Comparison of ENCODE assay signal across 9 cellular contexts in the genomic region with DNA sequence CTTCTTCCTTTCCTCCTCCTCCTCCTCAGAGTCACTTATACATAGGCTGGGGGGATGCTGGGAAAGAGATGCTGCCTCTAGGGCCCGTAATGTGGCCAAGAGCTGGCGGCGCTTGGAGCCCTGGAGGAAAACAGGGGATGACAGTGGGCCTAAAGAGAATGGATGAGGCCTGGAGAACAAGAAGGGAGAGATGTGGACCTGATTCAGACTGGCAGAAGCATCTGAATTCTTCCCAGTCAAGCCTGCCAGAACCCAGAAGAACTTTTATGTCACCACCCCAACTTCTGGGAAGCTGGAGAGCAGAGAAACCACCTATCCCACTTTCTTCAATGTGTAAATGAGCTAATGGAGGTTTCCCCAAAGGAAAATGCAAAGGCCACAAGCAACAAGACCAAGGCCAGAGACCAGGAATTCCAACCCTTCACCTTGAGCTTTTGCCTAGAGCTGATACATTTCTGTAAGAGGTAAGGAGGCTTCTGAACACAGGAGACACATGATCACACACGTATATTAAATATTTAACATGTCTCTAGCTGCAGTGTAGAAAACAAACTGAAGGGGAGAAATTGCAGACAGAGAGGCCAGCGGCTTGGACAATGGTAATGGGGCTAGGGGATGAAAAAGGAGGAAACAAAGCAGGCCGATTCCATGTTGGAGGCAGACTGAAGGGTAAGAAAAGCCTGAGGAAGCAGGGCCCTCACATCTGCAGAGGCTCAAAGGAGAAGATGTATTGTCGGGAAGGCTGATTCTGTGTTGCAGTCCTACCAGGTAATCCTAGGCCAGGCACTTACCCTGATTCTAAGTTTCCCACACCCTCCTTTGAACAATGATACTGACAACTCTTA. TPM values are rescaled to one million over a fixed set of nuclear protein-coding genes. Genes with fewer than 3 reads are reported as not detected.
DNase-seq lines count a peak whose midpoint lies in the region; ATAC-seq, FAIRE-seq and TF ChIP-seq lines count a peak whose summit lies in the region.
"Had no signal": no experiment of that assay in that cellular context is flagged by ENCODE, and none has a peak within 500 bp of the region (broad histone marks: within the 10 kb centered on the region; RNA-seq: fewer than 3 reads in every experiment).

No MANE protein-coding gene starts in this region.

- H3K27ac ChIP-seq in cardiac muscle cell, result peak overlapping the region; percentile 99
- H3K27ac ChIP-seq in K562 (ENCODE audit: extremely low read depth, low read depth, low read length), result peak overlapping the region; percentile 87
- no peak overlapping the region for H3K27ac ChIP-seq in mesenchymal stem cell (ENCODE audit: low read length, poor library complexity, severe bottlenecking)
- no peak overlapping the region for H3K27ac ChIP-seq in urinary bladder (ENCODE audit: low read depth)

- peak overlapping the region in 1 of 2 experiments; percentile 50 for H3K4ac ChIP-seq in mesenchymal stem cell (ENCODE audit: low read depth in 1 of 2, low read length in 2 of 2)

- WGBS in K562 (ENCODE audit: insufficient coverage, low coverage, missing lambda C conversion rate), result 38% methylated on average over 7 of the region's 7 CpGs
- 73% methylated on average over 6 of the region's 7 CpGs for WGBS in mesenchymal stem cell
- WGBS in urinary bladder, result 55% methylated on average over 7 of the region's 7 CpGs

- no peak for TF ChIP-seq EP300 in K562 (IDR thresholded peaks at IDR 0.05; ENCODE audit: low read length)

- CTCF ChIA-PET in K562 (lab: Yijun Ruan, JAX; ENCODE audit: low intra/inter-chr PET ratio), result interaction anchor here (2.5 kb wide), 1 partner anchor 71 kb away, joined by 11 read pairs; no protein-coding TSS in a partner anchor

- H2AK5ac ChIP-seq in mesenchymal stem cell (ENCODE audit: low read length, severe bottlenecking), result no peak overlapping the region

- TF ChIP-seq RAD21 in K562 (CRISPR knock-in tag; conservative IDR thresholded peaks at IDR 0.05 in 1 of 2, IDR thresholded peaks at IDR 0.05 in 1 of 2), result no peak

- H3K36me3 ChIP-seq in cardiac muscle cell, result peaks cover 21% of the 10 kb centered on the region
- peaks cover 61% of the 10 kb centered on the region for H3K36me3 ChIP-seq in K562 (ENCODE audit: control insufficient read depth, insufficient read depth, low read length)
- H3K36me3 ChIP-seq in mesenchymal stem cell (ENCODE audit: control insufficient read depth in 1 of 2, insufficient read depth in 2 of 2, low read depth in 1 of 2, low read length in 2 of 2), result peaks cover 30 to 48% of the 10 kb centered on the region in 2 experiments
- no peaks in the 10 kb centered on the region for H3K36me3 ChIP-seq in urinary bladder (ENCODE audit: insufficient read depth)

- peak overlapping the region in 1 of 2 experiments; percentile 49 for H3K14ac ChIP-seq in mesenchymal stem cell (ENCODE audit: low read length in 2 of 2)

- peaks cover 85% of the 10 kb centered on the region for H3K79me2 ChIP-seq in K562 (ENCODE audit: control insufficient read depth, insufficient read depth, low read length)

- intact Hi-C loops in left ventricle myocardium superior (cut with micrococcal nuclease) (no loop called here), K562 (cut with micrococcal nuclease) (loop anchor here (2.0 to 5.0 kb wide), 3 partner anchors 34 to 128 kb away; no protein-coding TSS in a partner anchor)

- H3K4me2 ChIP-seq in K562 (ENCODE audit: insufficient read depth, low read length), result peak overlapping the region; percentile 97
- peak overlapping the region; percentile 74 for H3K4me2 ChIP-seq in mesenchymal stem cell (ENCODE audit: low read length, poor library complexity, severe bottlenecking)

- H3K9me3 ChIP-seq in cardiac muscle cell (ENCODE audit: low read depth) (no peaks in the 10 kb centered on the region), K562 (replicated peaks; ENCODE audit: control insufficient read depth, insufficient read depth, low read depth, low read length) (no peaks in the 10 kb centered on the region), mesenchymal stem cell (ENCODE audit: control insufficient read depth, low read length) (no peaks in the 10 kb centered on the region)

- H2BK5ac ChIP-seq in mesenchymal stem cell (ENCODE audit: low read depth, low read length, poor library complexity, severe bottlenecking), result no peak overlapping the region

- peak overlapping the region in 1 of 2 experiments; percentile 25 for H3K23ac ChIP-seq in mesenchymal stem cell (ENCODE audit: low read length in 2 of 2)

- H3K18ac ChIP-seq in mesenchymal stem cell (ENCODE audit: low read depth in 1 of 2, low read length in 2 of 2), result no peak overlapping the region

- H2BK15ac ChIP-seq in mesenchymal stem cell (ENCODE audit: low read depth, poor library complexity, severe bottlenecking), result no peak overlapping the region

- peak overlapping the region; percentile 63 for H3K4me3 ChIP-seq in cardiac muscle cell
- peak overlapping the region; percentile 95 for H3K4me3 ChIP-seq in K562
- peak overlapping the region; percentile 34 to 98 for H3K4me3 ChIP-seq in mesenchymal stem cell (ENCODE audit: insufficient read depth in 1 of 2, low read depth in 1 of 2, low read length in 2 of 2)
- peak overlapping the region; percentile 80 for H3K4me3 ChIP-seq in urinary bladder (ENCODE audit: low read depth, low read length)

- H4K20me1 ChIP-seq in K562 (replicated peaks; ENCODE audit: control insufficient read depth, insufficient read depth, low read length), result no peaks in the 10 kb centered on the region

- no peak overlapping the region for H4K91ac ChIP-seq in mesenchymal stem cell (ENCODE audit: low read length)

- in situ Hi-C loops in K562 (cut with MboI), result no loop called here

- H3K9me1 ChIP-seq in K562 (ENCODE audit: control insufficient read depth, insufficient read depth, low read length), result peaks cover 10% of the 10 kb centered on the region

- no TSS peak for BruUV-seq in K562 (replicated peaks; lab: Mats Ljungman, UMichigan)

- no peaks in the 10 kb centered on the region for H3K27me3 ChIP-seq in cardiac muscle cell
- H3K27me3 ChIP-seq in K562 (ENCODE audit: control insufficient read depth in 2 of 2, insufficient read depth in 2 of 2, low read length in 2 of 2), result no peaks in the 10 kb centered on the region
- H3K27me3 ChIP-seq in mesenchymal stem cell (ENCODE audit: control insufficient read depth in 1 of 2, insufficient read depth in 1 of 2, low read length in 2 of 2), result no peaks in the 10 kb centered on the region

- no peak for FAIRE-seq in K562 (lab: Jason Lieb, UNC)

- peaks cover 26% of the 10 kb centered on the region for H3K79me1 ChIP-seq in mesenchymal stem cell (replicated peaks; ENCODE audit: low read length, poor library complexity, severe bottlenecking)

- POLR2A ChIA-PET in K562 (lab: Yijun Ruan, JAX), result interaction anchor here (0.7 to 1.8 kb wide), 5 partner anchors 10 to 37 kb away, joined by 3 to 15 read pairs (median 4); no protein-coding TSS in a partner anchor

- H3K9ac ChIP-seq in K562 (ENCODE audit: insufficient read depth in 1 of 2, low read depth in 2 of 2, low read length in 2 of 2), result peak overlapping the region; percentile 83 to 92
- peak overlapping the region; percentile 93 for H3K9ac ChIP-seq in mesenchymal stem cell (ENCODE audit: low read length)

- TF ChIP-seq POLR2A in K562 (conservative IDR thresholded peaks at IDR 0.05), result no peak

- no peak overlapping the region for H4K8ac ChIP-seq in mesenchymal stem cell (ENCODE audit: low read length)

- H3K4me1 ChIP-seq in cardiac muscle cell (ENCODE audit: low read depth) (peaks cover 37% of the 10 kb centered on the region), K562 (replicated peaks in 1 of 2; ENCODE audit: control insufficient read depth in 2 of 2, insufficient read depth in 2 of 2, low read length in 2 of 2) (peaks cover 25 to 26% of the 10 kb centered on the region in 2 experiments), mesenchymal stem cell (ENCODE audit: control insufficient read depth, insufficient read depth, low read depth, low read length) (peaks cover 15% of the 10 kb centered on the region), urinary bladder (ENCODE audit: insufficient read depth) (peaks cover 2% of the 10 kb centered on the region)

- ATAC-seq in left ventricle myocardium superior, result no peak
- no peak for ATAC-seq in K562
- no peak for ATAC-seq in GM18517 (IDR thresholded peaks at IDR 0.05; ENCODE audit: unreplicated experiment)

- DNase-seq in cardiac muscle cell (ENCODE audit: low read depth in 1 of 2, low spot score in 1 of 2), result no peak
- no peak for DNase-seq in left ventricle myocardium superior
- no peak for DNase-seq in K562 (ENCODE audit: extremely low read depth in 1 of 4, low spot score in 3 of 4)
- no peak for DNase-seq in mesenchymal stem cell
- DNase-seq in SW 1271 (lab: John Stamatoyannopoulos, UW), result no peak
- DNase-seq in H4 (ENCODE audit: low spot score), result no peak
- DNase-seq: activated CD4-positive, CD25-positive, alpha-beta regulatory T cell had no signal

- H2BK12ac ChIP-seq in mesenchymal stem cell (ENCODE audit: low read length in 2 of 2), result peak overlapping the region in 1 of 2 experiments; percentile 35

- no peak overlapping the region for H2AFZ ChIP-seq in K562 (ENCODE audit: low read depth, low read length)
- H2AFZ ChIP-seq in mesenchymal stem cell (ENCODE audit: low read depth, low read length), result no peak overlapping the region

- H2BK120ac ChIP-seq in mesenchymal stem cell (ENCODE audit: low read depth, low read length), result no peak overlapping the region

- TF ChIP-seq CTCF in cardiac muscle cell (IDR thresholded peaks at IDR 0.05; ENCODE audit: low read depth, low read length) (no peak), K562 (IDR thresholded peaks at IDR 0.05 in 2 of 3, conservative IDR thresholded peaks at IDR 0.05 in 1 of 3; ENCODE audit: insufficient read depth in 2 of 3, low read depth in 1 of 3, low read length in 3 of 3) (no peak)

RNA-seq across cellular contexts. Expression of a gene that starts 1.1 kb away (rescaled TPM):
- total RNA-seq in cardiac muscle cell (20.7 and 27.3 TPM in 2 replicates), left ventricle myocardium superior (22.1 TPM), K562 (2014; rRNA removed) (27.9 and 47.5 TPM in 2 replicates), K562 (2014; rRNA removed; fragmentation: Illumina TruSeq; extraction: Trizol) (33.5 and 37.0 TPM in 2 replicates), K562 (2015; rRNA removed; fragmentation: Illumina TruSeq; extraction: Trizol) (31.5 and 32.6 TPM in 2 replicates), K562 (2021) (41.0 and 47.2 TPM in 2 replicates), urinary bladder (14.2 TPM)
- polyA plus RNA-seq in cardiac muscle cell (32.6 and 46.0 TPM in 2 replicates), K562 (2011; rRNA removed) (28.1 and 29.8 TPM in 2 replicates), K562 (2014; fragmentation: Illumina TruSeq; extraction: Trizol) (34.6 and 47.3 TPM in 2 replicates), K562 (2014; fragmentation: Nextera tagmentation; extraction: Ambion mirVana) (10 to 100 TPM in 1 of 2 experiments, 1 to 10 TPM in 1; 5.7 to 11.4 TPM), K562 (2014; rRNA removed) (26.1 and 33.4 TPM in 2 replicates), urinary bladder (24.8 TPM)
- 45.2 and 53.8 TPM in 2 replicates for total RNA-seq in K562 (2011; cell fraction: chromatin; rRNA removed; ENCODE audit: low replicate concordance)
- total RNA-seq in K562 (2011; cell fraction: nucleolus; rRNA removed), result 28.2 and 28.5 TPM in 2 replicates
- total RNA-seq in K562 (2011; cell fraction: nucleoplasm; rRNA removed), result 33.8 and 40.3 TPM in 2 replicates
- 10.9 and 15.1 TPM in 2 replicates for polyA plus RNA-seq in K562 (2011; cell fraction: cytosol; rRNA removed)
- polyA plus RNA-seq in K562 (2011; cell fraction: nucleus; rRNA removed), result 30.2 and 30.7 TPM in 2 replicates
- 22.8 and 24.8 TPM in 2 replicates for polyA plus RNA-seq in K562 (2012)
- 19.2 and 20.6 TPM in 2 replicates for polyA minus RNA-seq in K562 (2011; rRNA and poly(A)+ RNA removed)
- 8.9 and 17.8 TPM in 2 replicates for polyA minus RNA-seq in K562 (2011; cell fraction: cytosol; rRNA and poly(A)+ RNA removed)
- 29.8 and 39.9 TPM in 2 replicates for polyA minus RNA-seq in K562 (2011; cell fraction: nucleus; rRNA and poly(A)+ RNA removed)
- 21.1 TPM for polyA plus RNA-seq in mesenchymal stem cell (2013, experiment 1 of 2)
- polyA plus RNA-seq in mesenchymal stem cell (2013, experiment 2 of 2), result 22.0 TPM
- 20.7 and 21.6 TPM in 2 replicates for total RNA-seq in H4 (2014; rRNA removed; shearing (Covaris generic))

RNA-seq across cellular contexts. Expression of a gene that starts 1.3 kb away (rescaled TPM):
- 221 and 259 TPM in 2 replicates for total RNA-seq in cardiac muscle cell
- 270 and 316 TPM in 2 replicates for polyA plus RNA-seq in cardiac muscle cell
- total RNA-seq in left ventricle myocardium superior, result 210 TPM
- total RNA-seq in K562 (2011; cell fraction: chromatin; rRNA removed; ENCODE audit: low replicate concordance), result 143 and 177 TPM in 2 replicates
- total RNA-seq in K562 (2011; cell fraction: nucleolus; rRNA removed), result 86.9 and 104 TPM in 2 replicates
- 98.0 and 109 TPM in 2 replicates for total RNA-seq in K562 (2011; cell fraction: nucleoplasm; rRNA removed)
- total RNA-seq in K562 (2014; rRNA removed), result 43.3 and 54.7 TPM in 2 replicates
- 47.0 and 50.4 TPM in 2 replicates for total RNA-seq in K562 (2014; rRNA removed; fragmentation: Illumina TruSeq; extraction: Trizol)
- total RNA-seq in K562 (2015; rRNA removed; fragmentation: Illumina TruSeq; extraction: Trizol), result 57.3 and 59.0 TPM in 2 replicates
- 57.9 and 58.9 TPM in 2 replicates for total RNA-seq in K562 (2021)
- 95.9 and 108 TPM in 2 replicates for polyA plus RNA-seq in K562 (2011; rRNA removed)
- polyA plus RNA-seq in K562 (2011; cell fraction: cytosol; rRNA removed), result 106 and 115 TPM in 2 replicates
- polyA plus RNA-seq in K562 (2011; cell fraction: nucleus; rRNA removed), result 190 and 247 TPM in 2 replicates
- polyA plus RNA-seq in K562 (2012), result 56.9 and 91.3 TPM in 2 replicates
- 83.6 and 86.9 TPM in 2 replicates for polyA plus RNA-seq in K562 (2014; fragmentation: Illumina TruSeq; extraction: Trizol)
- 10 to 100 TPM; 49.3 to 85.1 TPM for polyA plus RNA-seq in K562 (2014; fragmentation: Nextera tagmentation; extraction: Ambion mirVana)
- 54.5 and 57.3 TPM in 2 replicates for polyA plus RNA-seq in K562 (2014; rRNA removed)
- polyA minus RNA-seq in K562 (2011; rRNA and poly(A)+ RNA removed), result 81.2 and 84.6 TPM in 2 replicates
- 31.6 and 38.1 TPM in 2 replicates for polyA minus RNA-seq in K562 (2011; cell fraction: cytosol; rRNA and poly(A)+ RNA removed)
- 49.8 and 82.9 TPM in 2 replicates for polyA minus RNA-seq in K562 (2011; cell fraction: nucleus; rRNA and poly(A)+ RNA removed)
- polyA plus RNA-seq in mesenchymal stem cell (2013, experiment 1 of 2), result 309 TPM
- 311 TPM for polyA plus RNA-seq in mesenchymal stem cell (2013, experiment 2 of 2)
- total RNA-seq in urinary bladder, result 216 TPM
- polyA plus RNA-seq in urinary bladder, result 578 TPM
- total RNA-seq in H4 (2014; rRNA removed; shearing (Covaris generic)), result 139 and 144 TPM in 2 replicates

RNA-seq across cellular contexts. Expression of a gene that starts 9.7 kb away (rescaled TPM):
- total RNA-seq in cardiac muscle cell, result 72.6 and 113 TPM in 2 replicates
- 277 and 316 TPM in 2 replicates for polyA plus RNA-seq in cardiac muscle cell
- total RNA-seq in left ventricle myocardium superior, result 89.4 TPM
- 41.3 and 76.7 TPM in 2 replicates for total RNA-seq in K562 (2011; cell fraction: chromatin; rRNA removed; ENCODE audit: low replicate concordance)
- total RNA-seq in K562 (2011; cell fraction: nucleolus; rRNA removed), result 44.1 and 46.0 TPM in 2 replicates
- 51.3 and 101 TPM in 2 replicates for total RNA-seq in K562 (2011; cell fraction: nucleoplasm; rRNA removed)
- total RNA-seq in K562 (2014; rRNA removed), result 131 and 181 TPM in 2 replicates
- 78.6 and 96.2 TPM in 2 replicates for total RNA-seq in K562 (2014; rRNA removed; fragmentation: Illumina TruSeq; extraction: Trizol)
- total RNA-seq in K562 (2015; rRNA removed; fragmentation: Illumina TruSeq; extraction: Trizol), result 89.5 and 105 TPM in 2 replicates
- 153 and 154 TPM in 2 replicates for total RNA-seq in K562 (2021)
- polyA plus RNA-seq in K562 (2011; rRNA removed), result 166 and 197 TPM in 2 replicates
- polyA plus RNA-seq in K562 (2011; cell fraction: cytosol; rRNA removed), result 173 and 272 TPM in 2 replicates
- polyA plus RNA-seq in K562 (2011; cell fraction: nucleus; rRNA removed), result 214 and 295 TPM in 2 replicates
- 232 and 237 TPM in 2 replicates for polyA plus RNA-seq in K562 (2012)
- polyA plus RNA-seq in K562 (2014; fragmentation: Illumina TruSeq; extraction: Trizol), result 120 and 148 TPM in 2 replicates
- 10 to 100 TPM; 19.5 to 28.2 TPM for polyA plus RNA-seq in K562 (2014; fragmentation: Nextera tagmentation; extraction: Ambion mirVana)
- 121 and 186 TPM in 2 replicates for polyA plus RNA-seq in K562 (2014; rRNA removed)
- 36.3 and 56.6 TPM in 2 replicates for polyA minus RNA-seq in K562 (2011; rRNA and poly(A)+ RNA removed)
- polyA minus RNA-seq in K562 (2011; cell fraction: cytosol; rRNA and poly(A)+ RNA removed), result 49.1 and 55.1 TPM in 2 replicates
- polyA minus RNA-seq in K562 (2011; cell fraction: nucleus; rRNA and poly(A)+ RNA removed), result 25.6 and 30.0 TPM in 2 replicates
- 187 TPM for polyA plus RNA-seq in mesenchymal stem cell (2013, experiment 1 of 2)
- 195 TPM for polyA plus RNA-seq in mesenchymal stem cell (2013, experiment 2 of 2)
- 12.4 TPM for total RNA-seq in urinary bladder
- polyA plus RNA-seq in urinary bladder, result 65.3 TPM
- 96.9 and 142 TPM in 2 replicates for total RNA-seq in H4 (2014; rRNA removed; shearing (Covaris generic))

RNA-seq across cellular contexts. Expression of a gene that starts 16.9 kb away (rescaled TPM):
- 13.2 and 27.8 TPM in 2 replicates for total RNA-seq in cardiac muscle cell
- polyA plus RNA-seq in cardiac muscle cell, result 28.0 and 36.8 TPM in 2 replicates
- 77.7 TPM for total RNA-seq in left ventricle myocardium superior
- total RNA-seq in K562 (2011; cell fraction: chromatin; rRNA removed; ENCODE audit: low replicate concordance), result 85.5 and 108 TPM in 2 replicates
- 98.2 and 104 TPM in 2 replicates for total RNA-seq in K562 (2011; cell fraction: nucleolus; rRNA removed)
- total RNA-seq in K562 (2011; cell fraction: nucleoplasm; rRNA removed), result 118 and 162 TPM in 2 replicates
- 11.9 and 16.6 TPM in 2 replicates for total RNA-seq in K562 (2014; rRNA removed)
- 7.5 TPM in 2 replicates for total RNA-seq in K562 (2014; rRNA removed; fragmentation: Illumina TruSeq; extraction: Trizol)
- total RNA-seq in K562 (2015; rRNA removed; fragmentation: Illumina TruSeq; extraction: Trizol), result 15.0 and 16.3 TPM in 2 replicates
- total RNA-seq in K562 (2021), result 45.5 and 50.2 TPM in 2 replicates
- polyA plus RNA-seq in K562 (2011; rRNA removed), result 29.4 and 54.6 TPM in 2 replicates
- polyA plus RNA-seq in K562 (2011; cell fraction: cytosol; rRNA removed), result 35.7 and 56.0 TPM in 2 replicates
- 88.3 and 109 TPM in 2 replicates for polyA plus RNA-seq in K562 (2011; cell fraction: nucleus; rRNA removed)
- polyA plus RNA-seq in K562 (2012), result 62.0 and 173 TPM in 2 replicates
- 59.9 and 75.8 TPM in 2 replicates for polyA plus RNA-seq in K562 (2014; fragmentation: Illumina TruSeq; extraction: Trizol)
- polyA plus RNA-seq in K562 (2014; fragmentation: Nextera tagmentation; extraction: Ambion mirVana), result 10 to 100 TPM in 1 of 2 experiments, 1 to 10 TPM in 1; 9.4 to 15.7 TPM
- 25.8 and 38.7 TPM in 2 replicates for polyA plus RNA-seq in K562 (2014; rRNA removed)
- 27.0 and 40.7 TPM in 2 replicates for polyA minus RNA-seq in K562 (2011; rRNA and poly(A)+ RNA removed)
- 42.1 and 45.9 TPM in 2 replicates for polyA minus RNA-seq in K562 (2011; cell fraction: cytosol; rRNA and poly(A)+ RNA removed)
- polyA minus RNA-seq in K562 (2011; cell fraction: nucleus; rRNA and poly(A)+ RNA removed), result 22.3 and 26.4 TPM in 2 replicates
- polyA plus RNA-seq in mesenchymal stem cell (2013, experiment 1 of 2), result 425 TPM
- polyA plus RNA-seq in mesenchymal stem cell (2013, experiment 2 of 2), result 399 TPM
- 48.9 TPM for total RNA-seq in urinary bladder
- polyA plus RNA-seq in urinary bladder, result 101 TPM
- 26.3 and 29.1 TPM in 2 replicates for total RNA-seq in H4 (2014; rRNA removed; shearing (Covaris generic))

RNA-seq across cellular contexts. Expression of a gene that starts 53.3 kb away (rescaled TPM):
- total RNA-seq in cardiac muscle cell (45.8 and 60.2 TPM in 2 replicates), left ventricle myocardium superior (8.8 TPM), K562 (2014; rRNA removed) (0.09 and 0.20 TPM in 2 replicates), K562 (2014; rRNA removed; fragmentation: Illumina TruSeq; extraction: Trizol) (0.04 and 0.06 TPM in 2 replicates), K562 (2015; rRNA removed; fragmentation: Illumina TruSeq; extraction: Trizol) (0.14 and 0.19 TPM in 2 replicates), K562 (2021) (0.45 and 0.49 TPM in 2 replicates), urinary bladder (49.2 TPM)
- polyA plus RNA-seq in cardiac muscle cell (16.0 and 19.8 TPM in 2 replicates), K562 (2011; rRNA removed) (0.08 and 0.23 TPM in 2 replicates), K562 (2014; fragmentation: Illumina TruSeq; extraction: Trizol) (0.17 and 0.18 TPM in 2 replicates), K562 (2014; fragmentation: Nextera tagmentation; extraction: Ambion mirVana) (not detected), K562 (2014; rRNA removed) (under 0.01 and 0.19 TPM in 2 replicates), urinary bladder (28.6 TPM)
- 0.79 and 2.3 TPM in 2 replicates for total RNA-seq in K562 (2011; cell fraction: chromatin; rRNA removed; ENCODE audit: low replicate concordance)
- 1.4 and 1.5 TPM in 2 replicates for total RNA-seq in K562 (2011; cell fraction: nucleolus; rRNA removed)
- total RNA-seq in K562 (2011; cell fraction: nucleoplasm; rRNA removed), result 0.81 and 0.92 TPM in 2 replicates
- polyA plus RNA-seq in K562 (2011; cell fraction: cytosol; rRNA removed), result 0.12 and 0.16 TPM in 2 replicates
- polyA plus RNA-seq in K562 (2011; cell fraction: nucleus; rRNA removed), result 0.74 and 1.4 TPM in 2 replicates
- polyA plus RNA-seq in K562 (2012), result 0.27 and 0.53 TPM in 2 replicates
- 0.18 and 0.21 TPM in 2 replicates for polyA minus RNA-seq in K562 (2011; rRNA and poly(A)+ RNA removed)
- 0.48 and 0.91 TPM in 2 replicates for polyA minus RNA-seq in K562 (2011; cell fraction: cytosol; rRNA and poly(A)+ RNA removed)
- polyA minus RNA-seq in K562 (2011; cell fraction: nucleus; rRNA and poly(A)+ RNA removed), result 0.54 and 0.78 TPM in 2 replicates
- 13.2 TPM for polyA plus RNA-seq in mesenchymal stem cell (2013, experiment 1 of 2)
- 12.1 TPM for polyA plus RNA-seq in mesenchymal stem cell (2013, experiment 2 of 2)
- total RNA-seq in H4 (2014; rRNA removed; shearing (Covaris generic)), result 0.08 and 0.19 TPM in 2 replicates

Comparison
In these comparisons a context has a peak if more than half of its experiments do, and no peak if none do; other contexts are left out.
1. H3K27ac ChIP-seq: peak in cardiac muscle cell (single experiment) and K562 (single experiment); none in mesenchymal stem cell (single experiment) and urinary bladder (single experiment).
2. Peak in every context shown above with its lines, with median percentiles within 50 percentile points of each other: H3K4me3 ChIP-seq.